Comparison of ENCODE assay signal across 22 cellular contexts in genomic region chr15:57859130-57859685, GRCh38.
"Had no signal": no experiment of that assay in that cellular context is flagged by ENCODE, and none has a peak within 500 bp of the region (broad histone marks: within the 10 kb centered on the region; RNA-seq: fewer than 3 reads in every experiment).

No MANE protein-coding gene starts in this region.

- H3K9ac ChIP-seq: parathyroid adenoma had no signal

- H3K4me3 ChIP-seq: heart left ventricle, mucosa of descending colon, prostate gland, right lobe of liver, testis, tibial nerve, upper lobe of right lung, vagina had no signal

- DNase-seq: effector memory CD4-positive, alpha-beta T cell; foreskin melanocyte; heart left ventricle; hypothalamus; mucosa of descending colon; naive thymus-derived CD8-positive, alpha-beta T cell; nucleus accumbens; retina; right lobe of liver; stimulated activated CD4-positive, alpha-beta T cell treated with anti-CD3 and anti-CD28 coated beads, Interleukin-2, amount 100 ng/mL, for 24 hours; stimulated activated CD4-positive, alpha-beta T cell treated with anti-CD3 and anti-CD28 coated beads, Interleukin-4, amount 100 ng/mL, for 4 hours; stimulated activated naive B cell treated with anti-CD40 and anti-IgM and Interleukin-4, amounts not matched to agents 10 μg/mL and 1 μg/mL and 100 μg/mL, for 72 hours; stimulated activated naive CD8-positive, alpha-beta T cell treated with anti-CD3 and anti-CD28 coated beads, Interleukin-15, amount 100 ng/mL, for 72 hours; testis; upper lobe of right lung had no signal

- H3K27me3 ChIP-seq: heart left ventricle, right lobe of liver, testis, tibial nerve, upper lobe of right lung, vagina had no signal

- H2AFZ ChIP-seq: parathyroid adenoma had no signal

- H3K4me1 Mint-ChIP-seq: neural crest cell had no signal

- H3K36me3 ChIP-seq: heart left ventricle, prostate gland, right lobe of liver, tibial nerve, upper lobe of right lung, vagina had no signal

- ATAC-seq: heart left ventricle; left lobe of liver; mucosa of descending colon; naive thymus-derived CD8-positive, alpha-beta T cell; right lobe of liver; stimulated activated naive B cell treated with anti-CD40 and anti-IgM and Interleukin-4, amounts not matched to agents 10 μg/mL and 1 μg/mL and 100 μg/mL, for 72 hours; stimulated activated naive CD8-positive, alpha-beta T cell treated with anti-CD3 and anti-CD28 coated beads, Interleukin-15, amount 100 ng/mL, for 72 hours; upper lobe of right lung had no signal

- H3K79me2 ChIP-seq: parathyroid adenoma had no signal

- H3K27ac Mint-ChIP-seq: stimulated activated naive B cell treated with anti-CD40 and anti-IgM and Interleukin-4, amounts not matched to agents 10 μg/mL and 1 μg/mL and 100 μg/mL, for 72 hours; stimulated activated naive CD8-positive, alpha-beta T cell treated with anti-CD3 and anti-CD28 coated beads, Interleukin-15, amount 100 ng/mL, for 72 hours had no signal

- H3K36me3 Mint-ChIP-seq: naive thymus-derived CD8-positive, alpha-beta T cell; stimulated activated naive B cell treated with anti-CD40 and anti-IgM and Interleukin-4, amounts not matched to agents 10 μg/mL and 1 μg/mL and 100 μg/mL, for 72 hours had no signal

- H3K4me3 Mint-ChIP-seq: naive thymus-derived CD8-positive, alpha-beta T cell; neural crest cell; stimulated activated naive B cell treated with anti-CD40 and anti-IgM and Interleukin-4, amounts not matched to agents 10 μg/mL and 1 μg/mL and 100 μg/mL, for 72 hours; stimulated activated naive CD8-positive, alpha-beta T cell treated with anti-CD3 and anti-CD28 coated beads, Interleukin-15, amount 100 ng/mL, for 72 hours had no signal

- H3K9me3 ChIP-seq: mucosa of descending colon, prostate gland, right lobe of liver, testis, tibial nerve, upper lobe of right lung, vagina had no signal

- H3K9me3 Mint-ChIP-seq: naive thymus-derived CD8-positive, alpha-beta T cell; neural crest cell; stimulated activated naive B cell treated with anti-CD40 and anti-IgM and Interleukin-4, amounts not matched to agents 10 μg/mL and 1 μg/mL and 100 μg/mL, for 72 hours; stimulated activated naive CD8-positive, alpha-beta T cell treated with anti-CD3 and anti-CD28 coated beads, Interleukin-15, amount 100 ng/mL, for 72 hours had no signal

- H3K27ac ChIP-seq: epithelial cell of prostate, heart left ventricle, parathyroid adenoma, prostate gland, right lobe of liver, testis, tibial nerve, upper lobe of right lung, vagina had no signal

- H3K4me1 ChIP-seq: parathyroid adenoma, prostate gland, right lobe of liver, testis, tibial nerve, upper lobe of right lung, vagina had no signal
